2 cellular contexts compared by ENCODE assay signal in the genomic region with DNA sequence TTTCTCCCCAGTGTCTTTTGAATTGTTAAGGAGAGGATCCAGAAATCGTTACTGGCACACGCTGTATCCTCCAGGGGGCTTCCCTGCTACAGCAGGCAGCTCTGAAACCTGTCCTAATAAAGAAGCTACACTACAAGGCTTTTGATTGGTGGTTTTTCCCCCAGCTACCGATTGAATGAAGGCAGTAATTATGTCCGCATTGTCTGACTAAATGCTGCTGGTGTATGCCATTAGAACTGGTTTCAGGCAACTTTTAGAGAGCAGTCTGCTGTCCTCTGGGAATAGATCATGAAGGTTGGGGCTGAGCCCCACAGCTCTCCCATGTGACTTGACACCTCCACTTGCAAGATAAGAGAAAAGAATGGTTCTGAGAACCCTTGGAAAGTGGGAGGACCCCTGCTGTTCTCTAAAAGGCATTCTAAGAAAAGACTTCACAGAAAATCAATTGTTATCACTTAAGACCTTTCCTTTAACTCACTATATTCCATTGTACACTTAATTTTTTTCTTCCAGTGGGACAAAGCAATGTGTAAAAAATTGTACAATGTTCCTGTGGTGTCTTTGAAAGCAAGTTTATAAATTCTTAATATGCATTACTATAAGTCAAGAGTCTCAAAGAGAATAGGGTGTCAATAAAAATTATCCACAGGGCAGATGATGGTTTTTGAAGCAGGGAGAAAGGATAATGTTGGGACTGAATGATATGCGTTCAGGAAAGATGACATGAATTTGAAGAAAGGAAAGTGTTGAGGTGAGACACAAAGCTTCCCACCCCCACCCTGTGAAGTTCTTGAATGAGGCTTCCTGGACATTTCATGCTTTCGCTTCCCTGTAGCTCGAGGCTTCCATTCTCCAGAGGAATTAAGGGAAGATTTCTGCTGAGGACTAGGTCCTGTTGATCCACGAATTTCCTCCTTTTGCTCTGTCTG.
A peak's percentile ranks its signal among the peaks of the same experiment; 100 is the strongest.
TF ChIP-seq lines count a peak whose summit lies in the region.

No MANE protein-coding gene starts in this region.

TF ChIP-seq in HEK293, 187 proteins besides CTCF, POLR2A, EP300 and RAD21 (continued from another document):
- TF ChIP-seq, protein P1, sequence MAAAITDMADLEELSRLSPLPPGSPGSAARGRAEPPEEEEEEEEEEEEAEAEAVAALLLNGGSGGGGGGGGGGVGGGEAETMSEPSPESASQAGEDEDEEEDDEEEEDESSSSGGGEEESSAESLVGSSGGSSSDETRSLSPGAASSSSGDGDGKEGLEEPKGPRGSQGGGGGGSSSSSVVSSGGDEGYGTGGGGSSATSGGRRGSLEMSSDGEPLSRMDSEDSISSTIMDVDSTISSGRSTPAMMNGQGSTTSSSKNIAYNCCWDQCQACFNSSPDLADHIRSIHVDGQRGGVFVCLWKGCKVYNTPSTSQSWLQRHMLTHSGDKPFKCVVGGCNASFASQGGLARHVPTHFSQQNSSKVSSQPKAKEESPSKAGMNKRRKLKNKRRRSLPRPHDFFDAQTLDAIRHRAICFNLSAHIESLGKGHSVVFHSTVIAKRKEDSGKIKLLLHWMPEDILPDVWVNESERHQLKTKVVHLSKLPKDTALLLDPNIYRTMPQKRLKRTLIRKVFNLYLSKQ (tag by site-specific recombination; IDR thresholded peaks at IDR 0.05; ENCODE audit: borderline replicate concordance) = no peak
- TF ChIP-seq ZNF335 (tag by site-specific recombination; conservative IDR thresholded peaks at IDR 0.05) (peak; percentile 59), FEZF1 (tag by site-specific recombination; IDR thresholded peaks at IDR 0.05) (peak; percentile 20; the same call in 1 of the 2 replicates)

TF ChIP-seq in HepG2, 621 proteins besides CTCF, POLR2A, EP300 and RAD21:
- TF ChIP-seq, protein P2, sequence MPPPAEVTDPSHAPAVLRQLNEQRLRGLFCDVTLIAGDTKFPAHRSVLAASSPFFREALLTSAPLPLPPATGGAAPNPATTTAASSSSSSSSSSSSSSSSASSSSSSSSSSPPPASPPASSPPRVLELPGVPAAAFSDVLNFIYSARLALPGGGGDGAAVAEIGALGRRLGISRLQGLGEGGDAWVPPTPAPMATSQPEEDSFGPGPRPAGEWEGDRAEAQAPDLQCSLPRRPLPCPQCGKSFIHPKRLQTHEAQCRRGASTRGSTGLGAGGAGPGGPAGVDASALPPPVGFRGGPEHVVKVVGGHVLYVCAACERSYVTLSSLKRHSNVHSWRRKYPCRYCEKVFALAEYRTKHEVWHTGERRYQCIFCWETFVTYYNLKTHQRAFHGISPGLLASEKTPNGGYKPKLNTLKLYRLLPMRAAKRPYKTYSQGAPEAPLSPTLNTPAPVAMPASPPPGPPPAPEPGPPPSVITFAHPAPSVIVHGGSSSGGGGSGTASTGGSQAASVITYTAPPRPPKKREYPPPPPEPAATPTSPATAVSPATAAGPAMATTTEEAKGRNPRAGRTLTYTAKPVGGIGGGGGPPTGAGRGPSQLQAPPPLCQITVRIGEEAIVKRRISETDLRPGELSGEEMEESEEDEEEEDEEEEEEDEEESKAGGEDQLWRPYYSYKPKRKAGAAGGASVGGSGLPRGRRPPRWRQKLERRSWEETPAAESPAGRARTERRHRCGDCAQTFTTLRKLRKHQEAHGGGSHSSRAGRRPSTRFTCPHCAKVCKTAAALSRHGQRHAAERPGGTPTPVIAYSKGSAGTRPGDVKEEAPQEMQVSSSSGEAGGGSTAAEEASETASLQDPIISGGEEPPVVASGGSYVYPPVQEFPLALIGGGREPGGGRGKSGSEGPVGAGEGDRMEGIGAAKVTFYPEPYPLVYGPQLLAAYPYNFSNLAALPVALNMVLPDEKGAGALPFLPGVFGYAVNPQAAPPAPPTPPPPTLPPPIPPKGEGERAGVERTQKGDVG (CRISPR knock-in tag; IDR thresholded peaks at IDR 0.05; ENCODE audit: borderline replicate concordance) = no peak
- TF ChIP-seq, protein P3, sequence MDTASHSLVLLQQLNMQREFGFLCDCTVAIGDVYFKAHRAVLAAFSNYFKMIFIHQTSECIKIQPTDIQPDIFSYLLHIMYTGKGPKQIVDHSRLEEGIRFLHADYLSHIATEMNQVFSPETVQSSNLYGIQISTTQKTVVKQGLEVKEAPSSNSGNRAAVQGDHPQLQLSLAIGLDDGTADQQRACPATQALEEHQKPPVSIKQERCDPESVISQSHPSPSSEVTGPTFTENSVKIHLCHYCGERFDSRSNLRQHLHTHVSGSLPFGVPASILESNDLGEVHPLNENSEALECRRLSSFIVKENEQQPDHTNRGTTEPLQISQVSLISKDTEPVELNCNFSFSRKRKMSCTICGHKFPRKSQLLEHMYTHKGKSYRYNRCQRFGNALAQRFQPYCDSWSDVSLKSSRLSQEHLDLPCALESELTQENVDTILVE (CRISPR knock-in tag; IDR thresholded peaks at IDR 0.05) = no peak
- TF ChIP-seq, protein P4, sequence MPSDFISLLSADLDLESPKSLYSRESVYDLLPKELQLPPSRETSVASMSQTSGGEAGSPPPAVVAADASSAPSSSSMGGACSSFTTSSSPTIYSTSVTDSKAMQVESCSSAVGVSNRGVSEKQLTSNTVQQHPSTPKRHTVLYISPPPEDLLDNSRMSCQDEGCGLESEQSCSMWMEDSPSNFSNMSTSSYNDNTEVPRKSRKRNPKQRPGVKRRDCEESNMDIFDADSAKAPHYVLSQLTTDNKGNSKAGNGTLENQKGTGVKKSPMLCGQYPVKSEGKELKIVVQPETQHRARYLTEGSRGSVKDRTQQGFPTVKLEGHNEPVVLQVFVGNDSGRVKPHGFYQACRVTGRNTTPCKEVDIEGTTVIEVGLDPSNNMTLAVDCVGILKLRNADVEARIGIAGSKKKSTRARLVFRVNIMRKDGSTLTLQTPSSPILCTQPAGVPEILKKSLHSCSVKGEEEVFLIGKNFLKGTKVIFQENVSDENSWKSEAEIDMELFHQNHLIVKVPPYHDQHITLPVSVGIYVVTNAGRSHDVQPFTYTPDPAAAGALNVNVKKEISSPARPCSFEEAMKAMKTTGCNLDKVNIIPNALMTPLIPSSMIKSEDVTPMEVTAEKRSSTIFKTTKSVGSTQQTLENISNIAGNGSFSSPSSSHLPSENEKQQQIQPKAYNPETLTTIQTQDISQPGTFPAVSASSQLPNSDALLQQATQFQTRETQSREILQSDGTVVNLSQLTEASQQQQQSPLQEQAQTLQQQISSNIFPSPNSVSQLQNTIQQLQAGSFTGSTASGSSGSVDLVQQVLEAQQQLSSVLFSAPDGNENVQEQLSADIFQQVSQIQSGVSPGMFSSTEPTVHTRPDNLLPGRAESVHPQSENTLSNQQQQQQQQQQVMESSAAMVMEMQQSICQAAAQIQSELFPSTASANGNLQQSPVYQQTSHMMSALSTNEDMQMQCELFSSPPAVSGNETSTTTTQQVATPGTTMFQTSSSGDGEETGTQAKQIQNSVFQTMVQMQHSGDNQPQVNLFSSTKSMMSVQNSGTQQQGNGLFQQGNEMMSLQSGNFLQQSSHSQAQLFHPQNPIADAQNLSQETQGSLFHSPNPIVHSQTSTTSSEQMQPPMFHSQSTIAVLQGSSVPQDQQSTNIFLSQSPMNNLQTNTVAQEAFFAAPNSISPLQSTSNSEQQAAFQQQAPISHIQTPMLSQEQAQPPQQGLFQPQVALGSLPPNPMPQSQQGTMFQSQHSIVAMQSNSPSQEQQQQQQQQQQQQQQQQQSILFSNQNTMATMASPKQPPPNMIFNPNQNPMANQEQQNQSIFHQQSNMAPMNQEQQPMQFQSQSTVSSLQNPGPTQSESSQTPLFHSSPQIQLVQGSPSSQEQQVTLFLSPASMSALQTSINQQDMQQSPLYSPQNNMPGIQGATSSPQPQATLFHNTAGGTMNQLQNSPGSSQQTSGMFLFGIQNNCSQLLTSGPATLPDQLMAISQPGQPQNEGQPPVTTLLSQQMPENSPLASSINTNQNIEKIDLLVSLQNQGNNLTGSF (CRISPR knock-in tag; IDR thresholded peaks at IDR 0.05) = no peak
- TF ChIP-seq, protein P5, sequence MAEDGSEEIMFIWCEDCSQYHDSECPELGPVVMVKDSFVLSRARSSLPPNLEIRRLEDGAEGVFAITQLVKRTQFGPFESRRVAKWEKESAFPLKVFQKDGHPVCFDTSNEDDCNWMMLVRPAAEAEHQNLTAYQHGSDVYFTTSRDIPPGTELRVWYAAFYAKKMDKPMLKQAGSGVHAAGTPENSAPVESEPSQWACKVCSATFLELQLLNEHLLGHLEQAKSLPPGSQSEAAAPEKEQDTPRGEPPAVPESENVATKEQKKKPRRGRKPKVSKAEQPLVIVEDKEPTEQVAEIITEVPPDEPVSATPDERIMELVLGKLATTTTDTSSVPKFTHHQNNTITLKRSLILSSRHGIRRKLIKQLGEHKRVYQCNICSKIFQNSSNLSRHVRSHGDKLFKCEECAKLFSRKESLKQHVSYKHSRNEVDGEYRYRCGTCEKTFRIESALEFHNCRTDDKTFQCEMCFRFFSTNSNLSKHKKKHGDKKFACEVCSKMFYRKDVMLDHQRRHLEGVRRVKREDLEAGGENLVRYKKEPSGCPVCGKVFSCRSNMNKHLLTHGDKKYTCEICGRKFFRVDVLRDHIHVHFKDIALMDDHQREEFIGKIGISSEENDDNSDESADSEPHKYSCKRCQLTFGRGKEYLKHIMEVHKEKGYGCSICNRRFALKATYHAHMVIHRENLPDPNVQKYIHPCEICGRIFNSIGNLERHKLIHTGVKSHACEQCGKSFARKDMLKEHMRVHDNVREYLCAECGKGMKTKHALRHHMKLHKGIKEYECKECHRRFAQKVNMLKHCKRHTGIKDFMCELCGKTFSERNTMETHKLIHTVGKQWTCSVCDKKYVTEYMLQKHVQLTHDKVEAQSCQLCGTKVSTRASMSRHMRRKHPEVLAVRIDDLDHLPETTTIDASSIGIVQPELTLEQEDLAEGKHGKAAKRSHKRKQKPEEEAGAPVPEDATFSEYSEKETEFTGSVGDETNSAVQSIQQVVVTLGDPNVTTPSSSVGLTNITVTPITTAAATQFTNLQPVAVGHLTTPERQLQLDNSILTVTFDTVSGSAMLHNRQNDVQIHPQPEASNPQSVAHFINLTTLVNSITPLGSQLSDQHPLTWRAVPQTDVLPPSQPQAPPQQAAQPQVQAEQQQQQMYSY (CRISPR knock-in tag; IDR thresholded peaks at IDR 0.05) = no peak
- TF ChIP-seq HNF4A (CRISPR knock-in tag; IDR thresholded peaks at IDR 0.05) = no peak
- TF ChIP-seq, protein P6, sequence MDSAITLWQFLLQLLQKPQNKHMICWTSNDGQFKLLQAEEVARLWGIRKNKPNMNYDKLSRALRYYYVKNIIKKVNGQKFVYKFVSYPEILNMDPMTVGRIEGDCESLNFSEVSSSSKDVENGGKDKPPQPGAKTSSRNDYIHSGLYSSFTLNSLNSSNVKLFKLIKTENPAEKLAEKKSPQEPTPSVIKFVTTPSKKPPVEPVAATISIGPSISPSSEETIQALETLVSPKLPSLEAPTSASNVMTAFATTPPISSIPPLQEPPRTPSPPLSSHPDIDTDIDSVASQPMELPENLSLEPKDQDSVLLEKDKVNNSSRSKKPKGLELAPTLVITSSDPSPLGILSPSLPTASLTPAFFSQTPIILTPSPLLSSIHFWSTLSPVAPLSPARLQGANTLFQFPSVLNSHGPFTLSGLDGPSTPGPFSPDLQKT (CRISPR knock-in tag; IDR thresholded peaks at IDR 0.05; ENCODE audit: borderline replicate concordance) = no peak
- no peak for TF ChIP-seq JUNB (CRISPR knock-in tag; IDR thresholded peaks at IDR 0.05; ENCODE audit: borderline replicate concordance)
- TF ChIP-seq SETDB1 (CRISPR knock-in tag; IDR thresholded peaks at IDR 0.05; ENCODE audit: borderline replicate concordance) = no peak
- no peak for TF ChIP-seq ZFP90 (CRISPR knock-in tag; IDR thresholded peaks at IDR 0.05; ENCODE audit: borderline replicate concordance)
